In the genomic region with DNA sequence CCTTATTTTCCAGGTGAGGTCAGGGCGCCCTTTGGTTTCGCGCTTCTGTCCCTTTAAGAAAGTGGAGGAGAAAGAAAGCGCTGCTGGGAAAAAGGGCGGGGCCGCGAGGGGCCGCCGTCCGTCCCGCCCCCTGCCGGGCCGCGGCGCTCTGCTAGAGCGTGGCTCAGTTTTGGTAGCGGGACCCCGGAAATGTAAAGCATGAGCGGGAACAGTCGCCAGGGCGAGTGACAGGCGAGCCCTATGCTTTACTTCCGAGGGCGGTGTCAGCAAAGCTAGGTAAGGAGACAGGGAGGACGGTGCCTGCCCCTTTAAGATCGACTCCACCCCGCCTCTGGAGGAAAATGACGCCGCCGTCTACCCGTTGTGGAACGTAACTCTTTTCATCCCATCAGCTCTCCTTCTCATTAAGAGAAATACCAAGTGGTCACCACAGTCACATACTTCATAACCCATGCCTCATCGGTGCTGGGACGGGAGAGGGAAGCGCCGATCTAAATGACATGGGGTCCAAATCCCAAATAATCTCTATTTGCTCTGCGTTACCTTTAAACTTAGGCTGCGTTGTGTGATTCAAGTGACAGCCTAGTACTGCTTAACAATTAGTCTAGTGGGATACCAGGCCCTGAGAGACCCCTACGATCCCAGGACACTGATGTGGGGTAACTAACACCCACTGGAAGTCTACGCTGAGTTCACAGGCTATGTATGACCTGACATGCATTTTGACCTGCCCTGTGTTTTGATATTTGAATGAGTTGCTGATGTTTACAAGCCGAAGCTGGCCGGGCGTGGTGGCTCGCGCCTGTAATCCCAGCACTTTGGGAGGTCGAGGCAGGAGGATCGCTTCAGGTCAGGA, we compare ENCODE assay signal across 8 cellular contexts. TPM values are rescaled to one million over a fixed set of nuclear protein-coding genes. Genes with fewer than 3 reads are reported as not detected.
DNase-seq lines count a peak whose midpoint lies in the region; TF ChIP-seq lines count a peak whose summit lies in the region.

Gene ETFBKMT (plus strand): TSS at position 602 of the 856 bp plus-strand sequence. CDS start 2,266 bp downstream, outside the sequence.

- H3K27me3 ChIP-seq in endocrine pancreas (ENCODE audit: control insufficient read depth, insufficient read depth, low read length) (no peaks in the 10 kb centered on the region), mesendoderm (ENCODE audit: insufficient read depth, low read length, poor library complexity) (no peaks in the 10 kb centered on the region)

- peak within 1 kb of the TSS; percentile 64 for H2BK120ac ChIP-seq in mesendoderm (ENCODE audit: low read depth, low read length)

- H3K79me2 ChIP-seq in mesendoderm (ENCODE audit: control insufficient read depth, insufficient read depth, low read length), result no peaks in the 10 kb centered on the region

- H4K8ac ChIP-seq in mesendoderm (ENCODE audit: low read depth, low read length), result peak within 1 kb of the TSS; percentile 97

- no peak within 1 kb of the TSS for H2AK5ac ChIP-seq in mesendoderm (ENCODE audit: low read length)

- no peaks in the 10 kb centered on the region for H3K79me1 ChIP-seq in mesendoderm (ENCODE audit: low read length)

- no peak within 1 kb of the TSS for H3K23ac ChIP-seq in mesendoderm (ENCODE audit: low read length)

- peak; percentile 77 for DNase-seq in COR-L47 (lab: John Stamatoyannopoulos, UW)
- DNase-seq in GM20000 (ENCODE audit: low spot score), result peak; percentile 88
- peak; percentile 99 for DNase-seq in HT-29 (ENCODE audit: low spot score)
- peak; percentile 93 to 98 for DNase-seq in NOMO-1 (lab: John Stamatoyannopoulos, UW; ENCODE audit: unreplicated experiment in 2 of 2)
- peak; percentile 79 for DNase-seq in activated CD8-positive, alpha-beta memory T cell treated with anti-CD3 and anti-CD28 coated beads, Interleukin-2, amount 50 U/mL, for 1 hour (ENCODE audit: extremely low read depth)
- peak; percentile 97 for DNase-seq in mesendoderm
- DNase-seq in stimulated activated CD8-positive, alpha-beta memory T cell treated with anti-CD3 and anti-CD28 coated beads, Interleukin-15, amount 100 ng/mL, for 1 hour (ENCODE audit: low read depth), result peak; percentile 82

- peak; percentile 4 for TF ChIP-seq CTCF in GM20000 (IDR thresholded peaks at IDR 0.05; ENCODE audit: extremely low read depth, missing control alignments)

- no peak within 1 kb of the TSS for H2BK5ac ChIP-seq in mesendoderm (ENCODE audit: low read length)

- no peak within 1 kb of the TSS for H4K5ac ChIP-seq in mesendoderm (ENCODE audit: low read length)

- WGBS in mesendoderm (ENCODE audit: extremely low coverage, insufficient coverage, low lambda C conversion rate), result no CpG with 5 or more reads among the region's 47 CpGs

- H3K4me3 ChIP-seq in endocrine pancreas (ENCODE audit: control insufficient read depth, insufficient read depth, low read length) (peak within 1 kb of the TSS; percentile 89), mesendoderm (ENCODE audit: low read length) (peak within 1 kb of the TSS; percentile 89)

- no peak within 1 kb of the TSS for H3K4ac ChIP-seq in mesendoderm (ENCODE audit: low read depth, low read length)

- peak within 1 kb of the TSS; percentile 89 for H3K27ac ChIP-seq in mesendoderm (ENCODE audit: low read depth, low read length)

- H3K9me3 ChIP-seq in endocrine pancreas (ENCODE audit: control insufficient read depth, low read length), result no peaks in the 10 kb centered on the region

- H3K4me1 ChIP-seq in endocrine pancreas (ENCODE audit: control insufficient read depth, insufficient read depth, low read length), result no peaks in the 10 kb centered on the region
- H3K4me1 ChIP-seq in mesendoderm (ENCODE audit: control insufficient read depth, low read depth, low read length), result peaks cover 2% of the 10 kb centered on the region

- peak within 1 kb of the TSS; percentile 53 for H3K18ac ChIP-seq in mesendoderm (ENCODE audit: low read length)

- H3K4me2 ChIP-seq in mesendoderm (ENCODE audit: low read length), result peak within 1 kb of the TSS; percentile 54

- H2BK15ac ChIP-seq in mesendoderm (replicated peaks; ENCODE audit: low read depth), result no peak within 1 kb of the TSS

- no peaks in the 10 kb centered on the region for H3K36me3 ChIP-seq in endocrine pancreas (ENCODE audit: control insufficient read depth, insufficient read depth, low read length)
- no peaks in the 10 kb centered on the region for H3K36me3 ChIP-seq in mesendoderm (ENCODE audit: control insufficient read depth, insufficient read depth, low read length)

- H3K9ac ChIP-seq in endocrine pancreas (ENCODE audit: control insufficient read depth, insufficient read depth, low read length), result peak within 1 kb of the TSS; percentile 98
- peak within 1 kb of the TSS; percentile 86 for H3K9ac ChIP-seq in mesendoderm (ENCODE audit: low read length)

- peak within 1 kb of the TSS; percentile 79 for H3K56ac ChIP-seq in mesendoderm (ENCODE audit: low read length)

RNA-seq across cellular contexts. Expression of gene ETFBKMT, which starts in this region (rescaled TPM):
- 0.08 and 1.1 TPM in 2 replicates for total RNA-seq in HT-29 (2014; rRNA removed; shearing (Covaris generic))
- 0.51 TPM for polyA plus RNA-seq in mesendoderm (2013, experiment 1 of 2)
- polyA plus RNA-seq in mesendoderm (2013, experiment 2 of 2), result 0.53 TPM

Comparison
In these comparisons a context has a peak if more than half of its experiments do, and no peak if none do; other contexts are left out.
1. Peak in every context shown above with its lines: DNase-seq, H3K4me3 ChIP-seq and H3K27ac ChIP-seq.